8 cellular contexts compared by ENCODE assay signal in genomic region chr2:169480079-169480465, GRCh38. TPM values are rescaled to one million over a fixed set of nuclear protein-coding genes. Genes with fewer than 3 reads are reported as not detected.
DNase-seq lines count a peak whose midpoint lies in the region; ATAC-seq and TF ChIP-seq lines count a peak whose summit lies in the region.

No MANE protein-coding gene starts in this region.

- no peak for TF ChIP-seq EP300 in upper lobe of left lung (IDR thresholded peaks at IDR 0.05)

- no peaks in the 10 kb centered on the region for H3K27me3 ChIP-seq in layer of hippocampus (ENCODE audit: control insufficient read depth, insufficient read depth, low read length)
- no peaks in the 10 kb centered on the region for H3K27me3 ChIP-seq in upper lobe of left lung

- WGBS in upper lobe of left lung, 2 donors = 40 to 42% methylated on average over 9 of the region's 9 CpGs

- no peak for ATAC-seq in upper lobe of left lung (ENCODE audit: low FRiP score in 2 of 2)

- H3K4me3 ChIP-seq in upper lobe of left lung = peak overlapping the region; percentile 63 to 92 (median 76)

- H3K9me3 ChIP-seq in upper lobe of left lung = no peaks in the 10 kb centered on the region

- H3K36me3 ChIP-seq in upper lobe of left lung = peaks cover 0 to 20% (median 0%) of the 10 kb centered on the region in 4 donors

- H3K27ac ChIP-seq in layer of hippocampus (ENCODE audit: low read depth, low read length) (peak overlapping the region; percentile 72), upper lobe of left lung (peak overlapping the region in 2 of 4 donors; percentile 48 to 77)

- no peak for TF ChIP-seq CTCF in upper lobe of left lung (IDR thresholded peaks at IDR 0.05)

- peaks cover 19% of the 10 kb centered on the region for H3K4me1 Mint-ChIP-seq in activated naive CD4-positive, alpha-beta T cell treated with anti-CD3 and anti-CD28 coated beads, Interleukin-2, amount 50 U/mL, for 24 hours
- H3K4me1 Mint-ChIP-seq in activated naive CD8-positive, alpha-beta T cell treated with anti-CD3 and anti-CD28 coated beads for 36 hours = peaks cover 14% of the 10 kb centered on the region

- H3K27me3 Mint-ChIP-seq in activated naive CD4-positive, alpha-beta T cell treated with anti-CD3 and anti-CD28 coated beads, Interleukin-2, amount 50 U/mL, for 24 hours = no peaks in the 10 kb centered on the region
- H3K27me3 Mint-ChIP-seq in activated naive CD8-positive, alpha-beta T cell treated with anti-CD3 and anti-CD28 coated beads for 36 hours = no peaks in the 10 kb centered on the region

- no peak for DNase-seq in activated naive CD4-positive, alpha-beta T cell treated with anti-CD3 and anti-CD28 coated beads, Interleukin-2, amount 50 U/mL, for 16 hours
- no peak for DNase-seq in activated naive CD8-positive, alpha-beta T cell treated with anti-CD3 and anti-CD28 coated beads for 36 hours
- DNase-seq in upper lobe of left lung = no peak
- DNase-seq in NOMO-1 (lab: John Stamatoyannopoulos, UW; ENCODE audit: unreplicated experiment in 2 of 2) = no peak
- DNase-seq in GM19238 (ENCODE audit: insufficient read length, low spot score) = no peak
- no peak for DNase-seq in HPDE6-E6E7 (ENCODE audit: extremely low spot score)

- H3K27ac Mint-ChIP-seq in activated naive CD4-positive, alpha-beta T cell treated with anti-CD3 and anti-CD28 coated beads, Interleukin-2, amount 50 U/mL, for 24 hours = peak overlapping the region; percentile 77
- peak overlapping the region; percentile 38 for H3K27ac Mint-ChIP-seq in activated naive CD8-positive, alpha-beta T cell treated with anti-CD3 and anti-CD28 coated beads for 36 hours

- H3K4me3 Mint-ChIP-seq in activated naive CD4-positive, alpha-beta T cell treated with anti-CD3 and anti-CD28 coated beads, Interleukin-2, amount 50 U/mL, for 24 hours = peak overlapping the region; percentile 91
- peak overlapping the region; percentile 89 for H3K4me3 Mint-ChIP-seq in activated naive CD8-positive, alpha-beta T cell treated with anti-CD3 and anti-CD28 coated beads for 36 hours

- H3K36me3 Mint-ChIP-seq in activated naive CD4-positive, alpha-beta T cell treated with anti-CD3 and anti-CD28 coated beads, Interleukin-2, amount 50 U/mL, for 24 hours = no peaks in the 10 kb centered on the region
- H3K36me3 Mint-ChIP-seq in activated naive CD8-positive, alpha-beta T cell treated with anti-CD3 and anti-CD28 coated beads for 36 hours = no peaks in the 10 kb centered on the region

- H3K4me1 ChIP-seq in upper lobe of left lung = peaks cover 0 to 8% (median 4%) of the 10 kb centered on the region in 4 donors

- H3K9me3 Mint-ChIP-seq in activated naive CD4-positive, alpha-beta T cell treated with anti-CD3 and anti-CD28 coated beads, Interleukin-2, amount 50 U/mL, for 24 hours = no peaks in the 10 kb centered on the region
- H3K9me3 Mint-ChIP-seq in activated naive CD8-positive, alpha-beta T cell treated with anti-CD3 and anti-CD28 coated beads for 36 hours = no peaks in the 10 kb centered on the region

- TF ChIP-seq POLR2A in upper lobe of left lung (IDR thresholded peaks at IDR 0.05) = no peak

RNA-seq across cellular contexts. Expression of gene BBS5, which starts 0.8 kb away (rescaled TPM):
- total RNA-seq in activated naive CD8-positive, alpha-beta T cell treated with anti-CD3 and anti-CD28 coated beads for 36 hours = 1 to 10 TPM; 3.5 to 5.0 TPM
- total RNA-seq in upper lobe of left lung = 10 to 100 TPM in 2 of 6 donors, 1 to 10 TPM in 4; 5.8 to 20.8 (median 7.2) TPM

RNA-seq across cellular contexts. Expression of gene KLHL41, which starts 29.4 kb away (rescaled TPM):
- under 1 TPM; 0.14 to 0.20 TPM for total RNA-seq in activated naive CD8-positive, alpha-beta T cell treated with anti-CD3 and anti-CD28 coated beads for 36 hours
- 1 to 10 TPM in 3 of 6 donors, under 1 TPM in 2, not detected in 1; 0.40 to 3.1 (median 1.3) TPM for total RNA-seq in upper lobe of left lung
